2 cellular contexts compared by ENCODE assay signal in genomic region chr4:38694330-38694729, GRCh38.
A peak's percentile ranks its signal among the peaks of the same experiment; 100 is the strongest.
TF ChIP-seq lines count a peak whose summit lies in the region.

No MANE protein-coding gene starts in this region.

TF ChIP-seq in HepG2, 621 proteins besides CTCF, POLR2A, EP300 and RAD21:
- TF ChIP-seq ZMYM2 (CRISPR knock-in tag; IDR thresholded peaks at IDR 0.05), result no peak
- TF ChIP-seq FLYWCH1 (CRISPR knock-in tag; IDR thresholded peaks at IDR 0.05), result no peak
- peak; percentile 69 for TF ChIP-seq RBM22 (optimal IDR thresholded peaks at IDR 0.05; ENCODE audit: low read length)
- no peak for TF ChIP-seq ZNF282 (IDR thresholded peaks at IDR 0.05; ENCODE audit: partially characterized antibody)
- TF ChIP-seq KMT2A (CRISPR knock-in tag; IDR thresholded peaks at IDR 0.05), result no peak
- no peak for TF ChIP-seq MLXIP (CRISPR knock-in tag; IDR thresholded peaks at IDR 0.05; ENCODE audit: borderline replicate concordance)
- no peak for TF ChIP-seq MEIS1 (CRISPR knock-in tag; IDR thresholded peaks at IDR 0.05; ENCODE audit: borderline replicate concordance)
- TF ChIP-seq ZNF431 (CRISPR knock-in tag; IDR thresholded peaks at IDR 0.05; ENCODE audit: borderline replicate concordance, low read depth), result no peak
- no peak for TF ChIP-seq ZFP36L1 (CRISPR knock-in tag; IDR thresholded peaks at IDR 0.05)
- TF ChIP-seq ZNF3 (CRISPR knock-in tag; IDR thresholded peaks at IDR 0.05), result peak; percentile 89; the same call in 1 of the 2 replicates
- TF ChIP-seq ZNF878 (CRISPR knock-in tag; IDR thresholded peaks at IDR 0.05), result no peak
- TF ChIP-seq ZNF253 (CRISPR knock-in tag; IDR thresholded peaks at IDR 0.05; ENCODE audit: borderline replicate concordance), result no peak
- no peak for TF ChIP-seq IKZF4 (CRISPR knock-in tag; IDR thresholded peaks at IDR 0.05; ENCODE audit: borderline replicate concordance, low read depth, not compliant biosample characterization)
- no peak for TF ChIP-seq NFYB (CRISPR knock-in tag; IDR thresholded peaks at IDR 0.05)
- no peak for TF ChIP-seq SRY (CRISPR knock-in tag; IDR thresholded peaks at IDR 0.05)
- no peak for TF ChIP-seq ARID4A (CRISPR knock-in tag; IDR thresholded peaks at IDR 0.05; ENCODE audit: borderline replicate concordance)
- no peak for TF ChIP-seq CHD4 (IDR thresholded peaks at IDR 0.05; ENCODE audit: borderline replicate concordance, low read length)
- 0 out of 2 replicates have a peak, but pooled peaks have one; percentile 26 for TF ChIP-seq POLR2G (IDR thresholded peaks at IDR 0.05; ENCODE audit: low read depth, low read length)

TF ChIP-seq in K562, 482 proteins besides CTCF, POLR2A, EP300 and RAD21:
- TF ChIP-seq SUPT5H (IDR thresholded peaks at IDR 0.05), result peak; percentile 22; the same call in 1 of the 2 replicates
- TF ChIP-seq TAF1 (IDR thresholded peaks at IDR 0.05; ENCODE audit: control insufficient read depth, extremely low read depth, insufficient read depth, low read length, severe bottlenecking), result no peak
- TF ChIP-seq SMARCC2 (IDR thresholded peaks at IDR 0.05; ENCODE audit: low read depth), result no peak
- peak; percentile 42; the same call in 1 of the 2 replicates for TF ChIP-seq ZNF3 (CRISPR knock-in tag; IDR thresholded peaks at IDR 0.05)
- no peak for TF ChIP-seq RCOR1 (IDR thresholded peaks at IDR 0.05; ENCODE audit: borderline replicate concordance in 1 of 2, low read depth in 2 of 2, low read length in 2 of 2)
- no peak for TF ChIP-seq TCFL5 (CRISPR knock-in tag; conservative IDR thresholded peaks at IDR 0.05)
- TF ChIP-seq TGIF2 (CRISPR knock-in tag; IDR thresholded peaks at IDR 0.05), result no peak
